1 cellular context compared by ENCODE assay signal in genomic region chr2:232523682-232524597, GRCh38.
TF ChIP-seq lines count a peak whose summit lies in the region.

No MANE protein-coding gene starts in this region.

TF ChIP-seq in GM12878, 131 proteins besides CTCF, POLR2A, EP300 and RAD21:
- TF ChIP-seq HDAC6 (IDR thresholded peaks at IDR 0.05; ENCODE audit: unreplicated experiment) (peak; percentile 78), IKZF2 (IDR thresholded peaks at IDR 0.05) (no peak)
